Comparison of ENCODE assay signal across 10 cellular contexts in genomic region chr19:51018745-51019543, GRCh38. TPM values are rescaled to one million over a fixed set of nuclear protein-coding genes. Genes with fewer than 3 reads are reported as not detected.
DNase-seq lines count a peak whose midpoint lies in the region; ATAC-seq and TF ChIP-seq lines count a peak whose summit lies in the region.
"Had no signal": no experiment of that assay in that cellular context is flagged by ENCODE, and none has a peak within 500 bp of the region (broad histone marks: within the 10 kb centered on the region; RNA-seq: fewer than 3 reads in every experiment).

No MANE protein-coding gene starts in this region.

- no peak overlapping the region for H2BK5ac ChIP-seq in IMR-90 (ENCODE audit: low read depth, low read length, poor library complexity, severe bottlenecking)

- peak; percentile 14; the same call in 1 of the 2 replicates for ATAC-seq in IMR-90 (ENCODE audit: low read depth)
- peak in 2 of 3 donors; percentile 29 to 39 for ATAC-seq in natural killer cell
- no peak for ATAC-seq in HG03135 (IDR thresholded peaks at IDR 0.05; ENCODE audit: unreplicated experiment)
- ATAC-seq in HG03469 (IDR thresholded peaks at IDR 0.05; ENCODE audit: unreplicated experiment) = no peak

- no peaks in the 10 kb centered on the region; the same call in 1 of the 2 replicates for H3K9me3 ChIP-seq in IMR-90 (ENCODE audit: control insufficient read depth, insufficient read depth, low read length)
- H3K9me3 ChIP-seq: adrenal gland had no signal

- no peak overlapping the region for H3K27ac ChIP-seq in IMR-90 (ENCODE audit: insufficient read depth, low read length)
- H3K27ac ChIP-seq: adrenal gland, SJSA1 had no signal

- peak overlapping the region; percentile 56 for H2AFZ ChIP-seq in IMR-90 (replicated peaks; ENCODE audit: low read length, poor library complexity)

- H2AK5ac ChIP-seq in IMR-90 (ENCODE audit: low read depth, low read length) = no peak overlapping the region

- no peak overlapping the region for H3K23ac ChIP-seq in IMR-90 (ENCODE audit: low read depth, low read length)

- H3K36me3 Mint-ChIP-seq in CD14-positive monocyte (peaks cover 0 to 12% of the 10 kb centered on the region in 2 donors), endothelial cell (ENCODE audit: low read depth, unreplicated experiment) (peaks cover 6% of the 10 kb centered on the region), natural killer cell (no peaks in the 10 kb centered on the region)

- H3K4me1 Mint-ChIP-seq in CD14-positive monocyte = peaks cover 34% of the 10 kb centered on the region
- peaks cover 15% of the 10 kb centered on the region for H3K4me1 Mint-ChIP-seq in endothelial cell (ENCODE audit: unreplicated experiment)
- peaks cover 17 to 23% of the 10 kb centered on the region in 2 donors for H3K4me1 Mint-ChIP-seq in natural killer cell

- CTCF ChIA-PET in IMR-90 (lab: Yijun Ruan, JAX) (interaction anchor here (0.5 kb wide), 1 partner anchor 45 kb away, joined by 7 read pairs; no protein-coding TSS in a partner anchor), GM10248 (lab: Yijun Ruan, JAX) (interaction anchor here (4.6 kb wide), 1 partner anchor 77 kb away, joined by 19 read pairs; no protein-coding TSS in a partner anchor)

- no peak overlapping the region for H2AK9ac ChIP-seq in IMR-90 (replicated peaks; ENCODE audit: low read depth, low read length, poor library complexity)

- no TSS peak for BruUV-seq in IMR-90 (replicated peaks; lab: Mats Ljungman, UMichigan)

- peaks cover 19% of the 10 kb centered on the region for H3K27me3 ChIP-seq in IMR-90 (ENCODE audit: control insufficient read depth, insufficient read depth, low read length)

- H3K27me3 Mint-ChIP-seq in CD14-positive monocyte (ENCODE audit: low read depth in 3 of 3) (peaks cover 62 to 79% (median 71%) of the 10 kb centered on the region in 3 donors), endothelial cell (ENCODE audit: unreplicated experiment) (peaks cover 18% of the 10 kb centered on the region), natural killer cell (ENCODE audit: low read depth in 2 of 2) (peaks cover 50 to 54% of the 10 kb centered on the region in 2 donors)

- H4K91ac ChIP-seq in IMR-90 (ENCODE audit: insufficient read depth, low read depth, low read length) = no peak overlapping the region

- dilution Hi-C loops in IMR-90 (cut with HindIII; ENCODE audit: low sequenced_read_pairs, unreplicated experiment) = no loop called here

- H3K4me3 Mint-ChIP-seq in CD14-positive monocyte (peak overlapping the region; percentile 83 to 95), endothelial cell (ENCODE audit: unreplicated experiment) (peak overlapping the region; percentile 89), natural killer cell (peak overlapping the region; percentile 85)

- no peaks in the 10 kb centered on the region for H4K20me1 ChIP-seq in IMR-90 (ENCODE audit: insufficient read depth, low read length)

- H3K9me3 Mint-ChIP-seq in CD14-positive monocyte (peaks cover 6 to 23% (median 17%) of the 10 kb centered on the region in 7 donors), endothelial cell (ENCODE audit: unreplicated experiment) (no peaks in the 10 kb centered on the region), natural killer cell (no peaks in the 10 kb centered on the region)

- no peak overlapping the region for H4K5ac ChIP-seq in IMR-90 (ENCODE audit: low read depth, low read length)

- no peak for TF ChIP-seq RAD21 in IMR-90 (IDR thresholded peaks at IDR 0.05; ENCODE audit: low read length)

- no peak overlapping the region for H2BK15ac ChIP-seq in IMR-90 (ENCODE audit: low read depth, low read length)

- H3K79me1 ChIP-seq in IMR-90 (ENCODE audit: low read depth in 1 of 2, low read length in 2 of 2) = no peaks in the 10 kb centered on the region

- H3K14ac ChIP-seq in IMR-90 (replicated peaks; ENCODE audit: low read depth, low read length) = no peak overlapping the region

- H2BK20ac ChIP-seq in IMR-90 (ENCODE audit: low read depth, low read length) = no peak overlapping the region

- H3K27ac Mint-ChIP-seq in CD14-positive monocyte = no peak overlapping the region
- H3K27ac Mint-ChIP-seq in endothelial cell (ENCODE audit: unreplicated experiment) = no peak overlapping the region
- no peak overlapping the region for H3K27ac Mint-ChIP-seq in natural killer cell

- intact Hi-C loops in CD14-positive monocyte (cut with micrococcal nuclease) (loop anchor here in 1 of 2 donors (5.0 kb wide), 1 partner anchor 153 kb away; no protein-coding TSS in a partner anchor), IMR-90 (cut with micrococcal nuclease) (loop anchor here (10.0 kb wide), 1 partner anchor 664 kb away; no protein-coding TSS in a partner anchor), natural killer cell (cut with micrococcal nuclease) (no loop called here)

- no peak for TF ChIP-seq POLR2A in IMR-90 (IDR thresholded peaks at IDR 0.05; ENCODE audit: low read depth, low read length)

- no peak overlapping the region for H2BK120ac ChIP-seq in IMR-90 (ENCODE audit: low read depth, low read length)

- TF ChIP-seq CTCF in CD14-positive monocyte (IDR thresholded peaks at IDR 0.05) (no peak), IMR-90 (conservative IDR thresholded peaks at IDR 0.05; ENCODE audit: low read depth, low read length) (no peak), endothelial cell (IDR thresholded peaks at IDR 0.05; ENCODE audit: unreplicated experiment) (no peak), natural killer cell (IDR thresholded peaks at IDR 0.05) (no peak), GM10248 (IDR thresholded peaks at IDR 0.05; ENCODE audit: control extremely low read depth, extremely low read depth, low read depth, missing control alignments) (no peak)

- no peaks in the 10 kb centered on the region for H3K9me1 ChIP-seq in IMR-90 (ENCODE audit: insufficient read depth, low read length)

- POLR2A ChIA-PET in IMR-90 (lab: Charles Lee; ENCODE audit: unreplicated experiment) = no interaction called here
- POLR2A ChIA-PET in GM10248 (lab: Yijun Ruan, JAX) = interaction anchor here (0.6 kb wide), 1 partner anchor 214 kb away, joined by 4 read pairs; no protein-coding TSS in a partner anchor

- no peak overlapping the region for H4K8ac ChIP-seq in IMR-90 (ENCODE audit: low read depth in 2 of 2, low read length in 2 of 2)

- H3K36me3 ChIP-seq in IMR-90 (ENCODE audit: control insufficient read depth, insufficient read depth, low read length) = no peaks in the 10 kb centered on the region
- H3K36me3 ChIP-seq: adrenal gland, SJSA1 had no signal

- in situ Hi-C loops in IMR-90 (cut with MboI; ENCODE audit: low sequenced_read_pairs) = no loop called here

- H3K4me2 ChIP-seq in IMR-90 (ENCODE audit: low read depth, low read length) = peak overlapping the region; percentile 40; the same call in 1 of the 2 replicates

- no peak overlapping the region for H3K4ac ChIP-seq in IMR-90 (ENCODE audit: low read depth, low read length)

- H3K18ac ChIP-seq in IMR-90 (ENCODE audit: low read depth, low read length) = no peak overlapping the region

- 0% methylated on average over 2 of the region's 68 CpGs; no CpG with 5 or more reads in 1 of the 2 experiments for WGBS in IMR-90 (ENCODE audit: extremely low coverage in 2 of 2, insufficient read length in 1 of 2), 2 experiments

- no peak overlapping the region for H3K56ac ChIP-seq in IMR-90 (ENCODE audit: extremely low read depth, insufficient read depth, low read length)

- H3K4me1 ChIP-seq in IMR-90 (ENCODE audit: control insufficient read depth, insufficient read depth, low read length) = no peaks in the 10 kb centered on the region

- H3K9ac ChIP-seq in IMR-90 (ENCODE audit: low read depth, low read length) = no peak overlapping the region

- peak overlapping the region; percentile 4; the same call in 1 of the 2 replicates for H3K4me3 ChIP-seq in IMR-90 (ENCODE audit: insufficient read depth, low read depth, low read length)
- H3K4me3 ChIP-seq: SJSA1 had no signal

- DNase-seq in CD14-positive monocyte (ENCODE audit: low spot score) (peak; percentile 36), IMR-90 (no peak), endothelial cell (ENCODE audit: low spot score) (peak; percentile 36), natural killer cell (no peak), GM10248 (ENCODE audit: extremely low spot score) (no peak), NCI-H2107 treated with DMSO at 0.1 percent for 48 hours (lab: John Stamatoyannopoulos, UW; ENCODE audit: unreplicated experiment) (no peak)
- DNase-seq: adrenal gland had no signal

TF ChIP-seq in IMR-90, 13 proteins besides CTCF, POLR2A, EP300 and RAD21 (continues in another document):
- TF ChIP-seq FOS (IDR thresholded peaks at IDR 0.05; ENCODE audit: low read depth, low read length) (no peak), MXI1 (IDR thresholded peaks at IDR 0.05; ENCODE audit: borderline replicate concordance, low read depth, low read length) (no peak)

RNA-seq across cellular contexts. Expression of gene KLK10, which starts 0.6 kb away (rescaled TPM):
- not detected for polyA plus RNA-seq in CD14-positive monocyte
- not detected in 2 replicates for total RNA-seq in IMR-90 (2012; rRNA removed)
- polyA plus RNA-seq in IMR-90 (2012; rRNA removed) = not detected in 2 replicates
- not detected in 2 replicates for polyA plus RNA-seq in IMR-90 (2012; cell fraction: cytosol; rRNA removed)
- not detected in 2 replicates for polyA plus RNA-seq in IMR-90 (2012; cell fraction: nucleus; rRNA removed; ENCODE audit: low replicate concordance)
- 11.1 TPM for total RNA-seq in endothelial cell (ENCODE audit: unreplicated experiment)
- not detected for total RNA-seq in natural killer cell
- total RNA-seq: SJSA1 had no signal

RNA-seq across cellular contexts. Expression of gene KLK11, which starts 7.5 kb away (rescaled TPM):
- not detected for polyA plus RNA-seq in CD14-positive monocyte
- total RNA-seq in IMR-90 (2012; rRNA removed) = not detected in 2 replicates
- not detected in 2 replicates for polyA plus RNA-seq in IMR-90 (2012; rRNA removed)
- polyA plus RNA-seq in IMR-90 (2012; cell fraction: cytosol; rRNA removed) = not detected in 2 replicates
- polyA plus RNA-seq in IMR-90 (2012; cell fraction: nucleus; rRNA removed; ENCODE audit: low replicate concordance) = not detected in 2 replicates
- not detected for total RNA-seq in endothelial cell (ENCODE audit: unreplicated experiment)
- not detected for total RNA-seq in natural killer cell
- total RNA-seq: adrenal gland, SJSA1 had no signal

RNA-seq across cellular contexts. Expression of gene KLK12, which starts 15.9 kb away (rescaled TPM):
- polyA plus RNA-seq in CD14-positive monocyte (not detected), IMR-90 (2012; rRNA removed) (not detected in 2 replicates)
- total RNA-seq in IMR-90 (2012; rRNA removed) (not detected in 2 replicates), endothelial cell (ENCODE audit: unreplicated experiment) (not detected), natural killer cell (not detected)
- polyA plus RNA-seq in IMR-90 (2012; cell fraction: cytosol; rRNA removed) = not detected in 2 replicates
- not detected in 2 replicates for polyA plus RNA-seq in IMR-90 (2012; cell fraction: nucleus; rRNA removed; ENCODE audit: low replicate concordance)
- total RNA-seq: adrenal gland, SJSA1 had no signal

RNA-seq across cellular contexts. Expression of gene KLK8, which starts 17.5 kb away (rescaled TPM):
- polyA plus RNA-seq in CD14-positive monocyte = not detected
- not detected in 2 replicates for total RNA-seq in IMR-90 (2012; rRNA removed)
- polyA plus RNA-seq in IMR-90 (2012; rRNA removed) = not detected in 2 replicates
- not detected in 2 replicates for polyA plus RNA-seq in IMR-90 (2012; cell fraction: cytosol; rRNA removed)
- not detected in 2 replicates for polyA plus RNA-seq in IMR-90 (2012; cell fraction: nucleus; rRNA removed; ENCODE audit: low replicate concordance)
- total RNA-seq in endothelial cell (ENCODE audit: unreplicated experiment) = not detected
- not detected for total RNA-seq in natural killer cell
- total RNA-seq: adrenal gland, SJSA1 had no signal

RNA-seq across cellular contexts. Expression of gene KLK7, which starts 35.2 kb away (rescaled TPM):
- polyA plus RNA-seq in CD14-positive monocyte = not detected
- total RNA-seq in IMR-90 (2012; rRNA removed) = not detected in 2 replicates
- polyA plus RNA-seq in IMR-90 (2012; rRNA removed) = not detected in 2 replicates
- not detected in 2 replicates for polyA plus RNA-seq in IMR-90 (2012; cell fraction: cytosol; rRNA removed)
- not detected in 2 replicates for polyA plus RNA-seq in IMR-90 (2012; cell fraction: nucleus; rRNA removed; ENCODE audit: low replicate concordance)
- not detected for total RNA-seq in endothelial cell (ENCODE audit: unreplicated experiment)
- total RNA-seq in natural killer cell = not detected
- total RNA-seq: adrenal gland, SJSA1 had no signal

Comparison
In these comparisons a context has a peak if more than half of its experiments do, and no peak if none do; other contexts are left out.
1. DNase-seq: peak in CD14-positive monocyte (single experiment) and endothelial cell (single experiment); none in IMR-90 (single experiment), natural killer cell (single experiment), GM10248 (single experiment) and NCI-H2107 treated with DMSO at 0.1 percent for 48 hours (single experiment).
2. ATAC-seq: peak in IMR-90 (single experiment) and natural killer cell (2 of 3); none in HG03135 (single experiment) and HG03469 (single experiment).
3. RNA of gene KLK10, which starts 0.6 kb away (total RNA-seq): 11.1 TPM in endothelial cell (single experiment); not detected in IMR-90 and not detected in natural killer cell; every median in the first group is over 10 times any median in the second.
4. Peak in every context shown above with its lines, with median percentiles within 50 percentile points of each other: H3K4me3 Mint-ChIP-seq.